In genomic region chr11:75313457-75314272, GRCh38 we compare ENCODE assay signal across 1 cellular context.
TF ChIP-seq lines count a peak whose summit lies in the region.

No MANE protein-coding gene starts in this region.

TF ChIP-seq in K562, 482 proteins besides CTCF, POLR2A, EP300 and RAD21 (continued from another document):
- TF ChIP-seq SREBF1 (IDR thresholded peaks at IDR 0.05; ENCODE audit: borderline replicate concordance, low read depth, low read length) (0 out of 2 replicates have a peak, but pooled peaks have one; percentile 14), THRAP3 (IDR thresholded peaks at IDR 0.05; ENCODE audit: borderline replicate concordance) (no peak), PURB (CRISPR knock-in tag; IDR thresholded peaks at IDR 0.05; ENCODE audit: low read depth) (no peak), SNRNP70 (optimal IDR thresholded peaks at IDR 0.05; ENCODE audit: low read depth, low read length) (no peak), SPI1 (IDR thresholded peaks at IDR 0.05; ENCODE audit: borderline replicate concordance, low read depth, low read length) (no peak), ETS2 (tag; IDR thresholded peaks at IDR 0.05; ENCODE audit: borderline replicate concordance, poor library complexity, severe bottlenecking) (no peak), PHF21A (IDR thresholded peaks at IDR 0.05; ENCODE audit: borderline replicate concordance, low read depth) (peak; percentile 69; the same call in 1 of the 2 replicates), DPF2 (IDR thresholded peaks at IDR 0.05) (peak; percentile 42; the same call in 1 of the 2 replicates), ZNF253 (CRISPR knock-in tag; conservative IDR thresholded peaks at IDR 0.05) (no peak), THAP7 (CRISPR knock-in tag; IDR thresholded peaks at IDR 0.05) (no peak), ZNF589 (CRISPR knock-in tag; IDR thresholded peaks at IDR 0.05; ENCODE audit: low read depth) (0 out of 2 replicates have a peak, but pooled peaks have one; percentile 58), CBX2 (IDR thresholded peaks at IDR 0.05; ENCODE audit: insufficient read depth, low read length, poor library complexity, severe bottlenecking) (no peak), SREBF2 (CRISPR knock-in tag; IDR thresholded peaks at IDR 0.05) (no peak), RAD51 (IDR thresholded peaks at IDR 0.05; ENCODE audit: borderline replicate concordance, low read depth) (peak; percentile 87), LEF1 (IDR thresholded peaks at IDR 0.05) (no peak), MLX (CRISPR knock-in tag; conservative IDR thresholded peaks at IDR 0.05) (0 out of 4 replicates have a peak, but pooled peaks of 1 of the 2 experiments have one; percentile 37), PTBP1 (IDR thresholded peaks at IDR 0.05; ENCODE audit: low read depth, low read length) (no peak), YBX1 (IDR thresholded peaks at IDR 0.05) (no peak), ZFP1 (CRISPR knock-in tag; IDR thresholded peaks at IDR 0.05) (no peak)
- TF ChIP-seq, protein P1, sequence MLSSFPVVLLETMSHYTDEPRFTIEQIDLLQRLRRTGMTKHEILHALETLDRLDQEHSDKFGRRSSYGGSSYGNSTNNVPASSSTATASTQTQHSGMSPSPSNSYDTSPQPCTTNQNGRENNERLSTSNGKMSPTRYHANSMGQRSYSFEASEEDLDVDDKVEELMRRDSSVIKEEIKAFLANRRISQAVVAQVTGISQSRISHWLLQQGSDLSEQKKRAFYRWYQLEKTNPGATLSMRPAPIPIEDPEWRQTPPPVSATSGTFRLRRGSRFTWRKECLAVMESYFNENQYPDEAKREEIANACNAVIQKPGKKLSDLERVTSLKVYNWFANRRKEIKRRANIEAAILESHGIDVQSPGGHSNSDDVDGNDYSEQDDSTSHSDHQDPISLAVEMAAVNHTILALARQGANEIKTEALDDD (IDR thresholded peaks at IDR 0.05): peak; percentile 42; the same call in 1 of the 2 replicates
TF ChIP-seq in K562: peak in this region for 43.
